In genomic region chr22:35862697-35863096, GRCh38 we compare ENCODE assay signal across 16 cellular contexts.
A peak's percentile ranks its signal among the peaks of the same experiment; 100 is the strongest.
DNase-seq lines count a peak whose midpoint lies in the region; TF ChIP-seq lines count a peak whose summit lies in the region.
"Had no signal": no experiment of that assay in that cellular context is flagged by ENCODE, and none has a peak within 500 bp of the region (broad histone marks: within the 10 kb centered on the region; RNA-seq: fewer than 3 reads in every experiment).

No MANE protein-coding gene starts in this region.

- no peak for TF ChIP-seq RAD21 in neural cell (conservative IDR thresholded peaks at IDR 0.05)

- peak overlapping the region; percentile 77 for H3K4me2 ChIP-seq in neural cell (ENCODE audit: low read length)
- H3K4me2 ChIP-seq: A549 had no signal

- H4K20me1 ChIP-seq in neural cell (ENCODE audit: insufficient read depth) = peaks cover 3% of the 10 kb centered on the region

- H3K4me3 ChIP-seq in cardiac muscle cell = no peak overlapping the region
- no peak overlapping the region for H3K4me3 ChIP-seq in right atrium auricular region
- H3K4me3 ChIP-seq in neural cell (ENCODE audit: low read length) = peak overlapping the region; percentile 54
- H3K4me3 ChIP-seq in skeletal muscle tissue (ENCODE audit: low read length in 3 of 3) = peak overlapping the region in 2 of 3 donors; percentile 18
- H3K4me3 ChIP-seq: A549 had no signal

- H3K9me3 ChIP-seq in cardiac muscle cell (ENCODE audit: low read depth) (no peaks in the 10 kb centered on the region), right atrium auricular region (no peaks in the 10 kb centered on the region), neural cell (ENCODE audit: low read length) (no peaks in the 10 kb centered on the region), skeletal muscle tissue (ENCODE audit: control insufficient read depth in 3 of 3, low read length in 3 of 3) (no peaks in the 10 kb centered on the region)
- H3K9me3 ChIP-seq: A549 had no signal

- H3K9ac ChIP-seq in neural cell (ENCODE audit: low read length) (no peak overlapping the region), skeletal muscle tissue (ENCODE audit: low read depth in 1 of 3, low read length in 3 of 3) (peak overlapping the region; percentile 38 to 66 (median 48))

- no peak for TF ChIP-seq EP300 in neural cell (conservative IDR thresholded peaks at IDR 0.05; ENCODE audit: poor library complexity, severe bottlenecking)

- H3K4me1 ChIP-seq in cardiac muscle cell (ENCODE audit: low read depth) = peaks cover 48% of the 10 kb centered on the region
- H3K4me1 ChIP-seq in right atrium auricular region = peaks cover 0 to 43% of the 10 kb centered on the region in 2 donors
- H3K4me1 ChIP-seq in skeletal muscle tissue (ENCODE audit: control insufficient read depth in 3 of 3, insufficient read depth in 3 of 3, low read length in 3 of 3) = peaks cover 27 to 39% (median 32%) of the 10 kb centered on the region in 3 donors

- H3K27me3 ChIP-seq in cardiac muscle cell = no peaks in the 10 kb centered on the region
- H3K27me3 ChIP-seq in right atrium auricular region = no peaks in the 10 kb centered on the region
- H3K27me3 ChIP-seq in neural cell (ENCODE audit: insufficient read depth, low read depth, low read length) = no peaks in the 10 kb centered on the region
- H3K27me3 ChIP-seq in skeletal muscle tissue (ENCODE audit: control insufficient read depth in 3 of 3, insufficient read depth in 3 of 3, low read length in 3 of 3) = no peaks in the 10 kb centered on the region

- H3K27ac ChIP-seq in cardiac muscle cell (peak overlapping the region; percentile 20), right atrium auricular region (peak overlapping the region in 1 of 2 donors; percentile 7), neural cell (ENCODE audit: low read length) (peak overlapping the region; percentile 76), skeletal muscle tissue (ENCODE audit: low read depth, low read length) (peak overlapping the region; percentile 79)
- H3K27ac ChIP-seq: 22Rv1, A549, C4-2B had no signal

- in situ Hi-C loops in G401 (cut with HindIII; ENCODE audit: low sequenced_read_pairs) = no loop called here

- H3F3A ChIP-seq in neural cell (ENCODE audit: insufficient read depth, low read length, poor library complexity, severe bottlenecking) = no peaks in the 10 kb centered on the region

- TF ChIP-seq CTCF in cardiac muscle cell (IDR thresholded peaks at IDR 0.05; ENCODE audit: low read depth, low read length) = no peak
- no peak for TF ChIP-seq CTCF in right atrium auricular region (IDR thresholded peaks at IDR 0.05)
- no peak for TF ChIP-seq CTCF in neural cell (IDR thresholded peaks at IDR 0.05; ENCODE audit: poor library complexity, severe bottlenecking)

- H2AFZ ChIP-seq in neural cell (ENCODE audit: low read depth, low read length) = no peak overlapping the region

- DNase-seq in cardiac muscle cell (ENCODE audit: low read depth in 1 of 2, low spot score in 1 of 2) (no peak), right atrium auricular region (ENCODE audit: low spot score) (no peak), SK-N-DZ (ENCODE audit: low spot score) (peak; percentile 27), CD1c-positive myeloid dendritic cell (ENCODE audit: extremely low spot score) (no peak), NCI-H748 (lab: John Stamatoyannopoulos, UW; ENCODE audit: unreplicated experiment) (no peak), G401 (ENCODE audit: low spot score) (no peak)
- DNase-seq: AML-193; CD4-positive, alpha-beta memory T cell; DMS79 treated with DMSO at 0.1 percent for 48 hours; EL; H9 had no signal

- H3K9me2 ChIP-seq in neural cell (ENCODE audit: insufficient read depth, low read length) = no peaks in the 10 kb centered on the region

- H3K36me3 ChIP-seq in cardiac muscle cell (no peaks in the 10 kb centered on the region), right atrium auricular region (no peaks in the 10 kb centered on the region), neural cell (ENCODE audit: insufficient read depth, low read length) (no peaks in the 10 kb centered on the region), skeletal muscle tissue (ENCODE audit: control insufficient read depth in 3 of 3, insufficient read depth in 3 of 3, low read length in 3 of 3) (no peaks in the 10 kb centered on the region)

- H3K79me2 ChIP-seq in neural cell (replicated peaks; ENCODE audit: insufficient read depth, low read length) = peaks cover 38% of the 10 kb centered on the region

TF ChIP-seq in neural cell, 6 proteins besides CTCF, POLR2A, EP300 and RAD21:
- TF ChIP-seq REST (IDR thresholded peaks at IDR 0.05; ENCODE audit: borderline replicate concordance) (no peak), EZH2 (IDR thresholded peaks at IDR 0.05; ENCODE audit: borderline replicate concordance, insufficient read depth, low read length, poor library complexity, severe bottlenecking) (no peak), SMC3 (conservative IDR thresholded peaks at IDR 0.05; ENCODE audit: poor library complexity) (no peak), MXI1 (conservative IDR thresholded peaks at IDR 0.05; ENCODE audit: poor library complexity, severe bottlenecking) (no peak)

Comparison
In these comparisons a context has a peak if more than half of its experiments do, and no peak if none do; other contexts are left out.
1. H3K4me3 ChIP-seq: peak in neural cell (single experiment) and skeletal muscle tissue (2 of 3); none in cardiac muscle cell (single experiment) and right atrium auricular region (0 of 2).